Comparison of ENCODE assay signal across 6 cellular contexts in genomic region chr17:11309850-11310249, GRCh38.
"Had no signal": no experiment of that assay in that cellular context is flagged by ENCODE, and none has a peak within 500 bp of the region (broad histone marks: within the 10 kb centered on the region; RNA-seq: fewer than 3 reads in every experiment).

No MANE protein-coding gene starts in this region.

- ATAC-seq: GM23338, HCT116, K562 had no signal

- H3K27ac Mint-ChIP-seq: GM23338, HFFc6 had no signal

- H3K4me1 Mint-ChIP-seq: GM23338 had no signal

- DNase-seq: HFFc6, IMR-90, KG1 had no signal

- H3K4me3 Mint-ChIP-seq: GM23338, HFFc6 had no signal
